31 cellular contexts compared by ENCODE assay signal in genomic region chr18:49071365-49071764, GRCh38.
DNase-seq lines count a peak whose midpoint lies in the region; ATAC-seq and TF ChIP-seq lines count a peak whose summit lies in the region.
"Had no signal": no experiment of that assay in that cellular context is flagged by ENCODE, and none has a peak within 500 bp of the region (broad histone marks: within the 10 kb centered on the region; RNA-seq: fewer than 3 reads in every experiment).

No MANE protein-coding gene starts in this region.

- no peaks in the 10 kb centered on the region for H3K27me3 Mint-ChIP-seq in activated CD8-positive, alpha-beta T cell treated with anti-CD3 and anti-CD28 coated beads, Interleukin-2, amount 10 ng/mL, durations not matched to agents 7 days and 5 days (ENCODE audit: low read depth)
- no peaks in the 10 kb centered on the region for H3K27me3 Mint-ChIP-seq in endothelial cell (ENCODE audit: unreplicated experiment)
- H3K27me3 Mint-ChIP-seq: B cell, type B pancreatic cell had no signal

- H3K4me1 Mint-ChIP-seq in activated CD8-positive, alpha-beta T cell treated with anti-CD3 and anti-CD28 coated beads, Interleukin-2, amount 10 ng/mL, durations not matched to agents 7 days and 5 days (ENCODE audit: low read depth), result peaks cover 8% of the 10 kb centered on the region
- H3K4me1 Mint-ChIP-seq in endothelial cell (ENCODE audit: unreplicated experiment), result peaks cover 12% of the 10 kb centered on the region
- H3K4me1 Mint-ChIP-seq: B cell had no signal

- DNase-seq in right cardiac atrium, result no peak
- no peak for DNase-seq in Right ventricle myocardium superior
- DNase-seq in activated CD8-positive, alpha-beta T cell treated with anti-CD3 and anti-CD28 coated beads, Interleukin-2, amount 10 ng/mL, durations not matched to agents 7 days and 5 days, result peak; percentile 29
- DNase-seq in right lobe of liver, result no peak
- DNase-seq in testis, result no peak
- DNase-seq in endothelial cell (ENCODE audit: low spot score), result no peak
- no peak for DNase-seq in RKO (ENCODE audit: low spot score)
- DNase-seq in COR-L47 (lab: John Stamatoyannopoulos, UW), result no peak
- DNase-seq: ACHN; activated CD4-positive, alpha-beta T cell treated with anti-CD3 and anti-CD28 coated beads for 1 hour; activated naive CD4-positive, alpha-beta T cell treated with anti-CD3 and anti-CD28 coated beads for 36 hours; activated T-cell treated with anti-CD3 and anti-CD28 coated beads, Interleukin-2, amount 50 U/mL, for 1 hour; amygdala; CD8-positive, alpha-beta T cell; effector memory CD4-positive, alpha-beta T cell; EL; foreskin fibroblast; islet precursor cell; left ventricle myocardium superior; mesendoderm; MM.1S; NCI-H1417; NCI-H2081; NCI-H524 treated with DMSO at 0.1 percent for 48 hours; NK-92 treated with Interleukin-12 subunit alpha and Interleukin-12 subunit beta, amount 100 ng/mL, for 24 hours; SHP77 treated with DMSO at 0.1 percent for 48 hours; sigmoid colon; stimulated activated CD4-positive, alpha-beta T cell treated with anti-CD3 and anti-CD28 coated beads, Interleukin-4, amount 100 ng/mL, for 24 hours; substantia nigra had no signal

- no peaks in the 10 kb centered on the region for H3K36me3 Mint-ChIP-seq in activated CD8-positive, alpha-beta T cell treated with anti-CD3 and anti-CD28 coated beads, Interleukin-2, amount 10 ng/mL, durations not matched to agents 7 days and 5 days (ENCODE audit: low read depth)
- no peaks in the 10 kb centered on the region for H3K36me3 Mint-ChIP-seq in endothelial cell (ENCODE audit: low read depth, unreplicated experiment)
- H3K36me3 Mint-ChIP-seq: type B pancreatic cell had no signal

- TF ChIP-seq POLR2A in right lobe of liver (IDR thresholded peaks at IDR 0.05) (no peak), testis (IDR thresholded peaks at IDR 0.05) (no peak)

- POLR2A ChIA-PET in activated CD8-positive, alpha-beta T cell treated with anti-CD3 and anti-CD28 coated beads, Interleukin-2, amount 10 ng/mL, durations not matched to agents 7 days and 5 days (lab: Charles Lee), result interaction anchor here (1.2 kb wide), 1 partner anchor 88 kb away, joined by 3 read pairs; no protein-coding TSS in a partner anchor

- H3K4me1 ChIP-seq in right cardiac atrium (ENCODE audit: control insufficient read depth, insufficient read depth, low read length), result no peaks in the 10 kb centered on the region
- peaks cover 0 to 33% (median 12%) of the 10 kb centered on the region in 4 donors for H3K4me1 ChIP-seq in right lobe of liver
- H3K4me1 ChIP-seq in testis, result peaks cover 21% of the 10 kb centered on the region
- H3K4me1 ChIP-seq: sigmoid colon had no signal

- ATAC-seq in right cardiac atrium, result no peak
- ATAC-seq in Right ventricle myocardium superior (ENCODE audit: poor library complexity), result no peak
- ATAC-seq in activated CD8-positive, alpha-beta T cell treated with anti-CD3 and anti-CD28 coated beads, Interleukin-2, amount 10 ng/mL, durations not matched to agents 7 days and 5 days, result no peak
- ATAC-seq in right lobe of liver, result no peak
- ATAC-seq: CD8-positive, alpha-beta T cell; left ventricle myocardium superior had no signal

- WGBS in right cardiac atrium, result 62% methylated on average over 5 of the region's 5 CpGs
- 70% methylated on average over 5 of the region's 5 CpGs for WGBS in right lobe of liver (ENCODE audit: insufficient coverage, low coverage, low lambda C conversion rate, missing lambda C conversion rate)
- 60 to 71% methylated on average over 5 of the region's 5 CpGs for whole genome bisulfite sequencing in testis, 2 donors

- intact Hi-C loops in right cardiac atrium (cut with DNase I) (no loop called here), Right ventricle myocardium superior (cut with DNase I) (no loop called here), right lobe of liver (cut with DNase I) (no loop called here), testis (cut with DNase I; ENCODE audit: low total_unique reads) (no loop called here)

- no peaks in the 10 kb centered on the region for H3K27me3 ChIP-seq in right cardiac atrium (ENCODE audit: control insufficient read depth, insufficient read depth)
- no peaks in the 10 kb centered on the region for H3K27me3 ChIP-seq in right lobe of liver
- H3K27me3 ChIP-seq in testis, result no peaks in the 10 kb centered on the region
- H3K27me3 ChIP-seq: sigmoid colon had no signal

- TF ChIP-seq CTCF in right lobe of liver (IDR thresholded peaks at IDR 0.05) (no peak), testis (IDR thresholded peaks at IDR 0.05) (no peak), endothelial cell (IDR thresholded peaks at IDR 0.05; ENCODE audit: unreplicated experiment) (no peak)

- H3K27ac ChIP-seq in right cardiac atrium (ENCODE audit: low read length) (peak overlapping the region; percentile 43), right lobe of liver (peak overlapping the region; percentile 80 to 89 (median 84)), testis (peak overlapping the region; percentile 41 to 64)
- H3K27ac ChIP-seq: sigmoid colon had no signal

- H3K4me3 ChIP-seq in right cardiac atrium (ENCODE audit: low read length) (no peak overlapping the region), right lobe of liver (no peak overlapping the region), testis (no peak overlapping the region)
- H3K4me3 ChIP-seq: sigmoid colon had no signal

- CTCF ChIA-PET in activated CD8-positive, alpha-beta T cell treated with anti-CD3 and anti-CD28 coated beads, Interleukin-2, amount 10 ng/mL, durations not matched to agents 7 days and 5 days (lab: Charles Lee), result no interaction called here

- H3K9me3 ChIP-seq in right cardiac atrium (ENCODE audit: control insufficient read depth, low read length), result no peaks in the 10 kb centered on the region
- no peaks in the 10 kb centered on the region for H3K9me3 ChIP-seq in right lobe of liver
- H3K9me3 ChIP-seq in testis, result no peaks in the 10 kb centered on the region
- H3K9me3 ChIP-seq: sigmoid colon had no signal

- H3K36me3 ChIP-seq in right lobe of liver, result no peaks in the 10 kb centered on the region
- H3K36me3 ChIP-seq in testis (ENCODE audit: low read depth, missing control alignments), result no peaks in the 10 kb centered on the region
- H3K36me3 ChIP-seq: sigmoid colon had no signal

- H3K9me3 Mint-ChIP-seq in activated CD8-positive, alpha-beta T cell treated with anti-CD3 and anti-CD28 coated beads, Interleukin-2, amount 10 ng/mL, durations not matched to agents 7 days and 5 days (ENCODE audit: insufficient read depth), result no peaks in the 10 kb centered on the region
- H3K9me3 Mint-ChIP-seq in endothelial cell (ENCODE audit: unreplicated experiment), result no peaks in the 10 kb centered on the region
- H3K9me3 Mint-ChIP-seq: activated naive CD4-positive, alpha-beta T cell treated with anti-CD3 and anti-CD28 coated beads for 36 hours; CD8-positive, alpha-beta T cell; type B pancreatic cell had no signal

- H3K27ac Mint-ChIP-seq in activated CD8-positive, alpha-beta T cell treated with anti-CD3 and anti-CD28 coated beads, Interleukin-2, amount 10 ng/mL, durations not matched to agents 7 days and 5 days, result no peak overlapping the region
- H3K27ac Mint-ChIP-seq in endothelial cell (ENCODE audit: unreplicated experiment), result no peak overlapping the region
- H3K27ac Mint-ChIP-seq: activated naive CD4-positive, alpha-beta T cell treated with anti-CD3 and anti-CD28 coated beads for 36 hours; B cell; CD8-positive, alpha-beta T cell had no signal

- H3K4me3 Mint-ChIP-seq in activated CD8-positive, alpha-beta T cell treated with anti-CD3 and anti-CD28 coated beads, Interleukin-2, amount 10 ng/mL, durations not matched to agents 7 days and 5 days, result no peak overlapping the region
- H3K4me3 Mint-ChIP-seq in endothelial cell (ENCODE audit: unreplicated experiment), result no peak overlapping the region
- H3K4me3 Mint-ChIP-seq: activated naive CD4-positive, alpha-beta T cell treated with anti-CD3 and anti-CD28 coated beads for 36 hours; B cell; CD8-positive, alpha-beta T cell; type B pancreatic cell had no signal
